ENCODE assay signal across 8 cellular contexts in the genomic region with DNA sequence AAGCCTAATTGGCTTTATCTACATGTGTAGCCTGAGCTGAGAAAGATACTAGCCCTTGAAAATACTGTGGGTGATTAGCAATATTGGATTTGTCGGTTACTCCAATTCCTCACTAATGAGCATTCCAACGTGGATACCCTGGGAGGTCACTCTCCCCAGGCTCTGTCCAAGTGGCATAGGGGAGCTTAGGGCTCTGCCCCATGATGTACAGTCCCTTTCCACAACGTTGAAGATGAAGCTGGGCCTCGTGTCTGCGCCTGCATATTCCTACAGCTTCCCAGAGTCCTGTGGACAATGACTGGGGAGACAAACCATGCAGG. TPM values are rescaled to one million over a fixed set of nuclear protein-coding genes. Genes with fewer than 3 reads are reported as not detected.
DNase-seq lines count a peak whose midpoint lies in the region; ATAC-seq and TF ChIP-seq lines count a peak whose summit lies in the region.

No MANE protein-coding gene starts in this region.

- H3K4me1 ChIP-seq in A673 (ENCODE audit: insufficient read depth, low read length, poor library complexity, severe bottlenecking), result peaks cover 13% of the 10 kb centered on the region
- H3K4me1 ChIP-seq in lung (ENCODE audit: control insufficient read depth in 2 of 2, insufficient read depth in 2 of 2, low read length in 2 of 2), result peaks cover 9 to 15% of the 10 kb centered on the region in 2 donors
- H3K4me1 ChIP-seq in testis, result peaks cover 27% of the 10 kb centered on the region

- no peak for TF ChIP-seq POLR2A in testis (IDR thresholded peaks at IDR 0.05)

- H3K27me3 ChIP-seq in A673 (replicated peaks; ENCODE audit: insufficient read depth, low read depth, low read length, poor library complexity) (no peaks in the 10 kb centered on the region), lung (ENCODE audit: control insufficient read depth, insufficient read depth) (no peaks in the 10 kb centered on the region), testis (no peaks in the 10 kb centered on the region)

- TF ChIP-seq CTCF in A673 (conservative IDR thresholded peaks at IDR 0.05; ENCODE audit: low read depth, low read length) (no peak), lung (IDR thresholded peaks at IDR 0.05; ENCODE audit: control extremely low read depth, extremely low read depth) (no peak), testis (IDR thresholded peaks at IDR 0.05) (no peak)

- WGBS in lung, 2 donors, result 25 to 35% methylated on average over 5 of the region's 5 CpGs
- 35 to 46% methylated on average over 5 of the region's 5 CpGs for WGBS in testis, 2 donors

- peaks cover 56% of the 10 kb centered on the region for H3K4me1 Mint-ChIP-seq in activated naive CD8-positive, alpha-beta T cell treated with anti-CD3 and anti-CD28 coated beads for 36 hours

- ATAC-seq in lung (ENCODE audit: insufficient read depth, low FRiP score), result no peak

- peak overlapping the region; percentile 97 for H3K27ac Mint-ChIP-seq in activated naive CD8-positive, alpha-beta T cell treated with anti-CD3 and anti-CD28 coated beads for 36 hours

- H3K9me3 Mint-ChIP-seq in activated naive CD8-positive, alpha-beta T cell treated with anti-CD3 and anti-CD28 coated beads for 36 hours, result peaks cover 4% of the 10 kb centered on the region

- H3K9me3 ChIP-seq in A673 (ENCODE audit: low read depth, low read length, poor library complexity, severe bottlenecking) (no peaks in the 10 kb centered on the region), lung (ENCODE audit: control insufficient read depth in 2 of 2, insufficient read depth in 1 of 2, low read length in 1 of 2) (no peaks in the 10 kb centered on the region), testis (no peaks in the 10 kb centered on the region)

- POLR2A ChIA-PET in A673 (lab: Charles Lee; ENCODE audit: low non-redundant PET), result no interaction called here

- CTCF ChIA-PET in A673 (lab: Charles Lee), result interaction anchor here (0.7 to 1.3 kb wide), 2 partner anchors 154 to 260 kb away, joined by 3 read pairs; no protein-coding TSS in a partner anchor

- no TSS peak for BruUV-seq in A673 (replicated peaks; lab: Mats Ljungman, UMichigan)

- H3K4me3 ChIP-seq in A673 (ENCODE audit: low read depth, low read length, poor library complexity, severe bottlenecking), result peak overlapping the region; percentile 85
- no peak overlapping the region for H3K4me3 ChIP-seq in lung
- H3K4me3 ChIP-seq in testis, result no peak overlapping the region

- H3K36me3 ChIP-seq in A673 (ENCODE audit: insufficient read depth, low read length, poor library complexity, severe bottlenecking) (peaks cover 72% of the 10 kb centered on the region), lung (ENCODE audit: control insufficient read depth in 2 of 2, insufficient read depth in 2 of 2, low read length in 2 of 2) (peaks cover 25 to 35% of the 10 kb centered on the region in 2 donors), testis (ENCODE audit: low read depth, missing control alignments) (no peaks in the 10 kb centered on the region)

- intact Hi-C loops in A673 (cut with micrococcal nuclease; ENCODE audit: unreplicated experiment), result loop anchor here (5.0 kb wide), 1 partner anchor 71 kb away; no protein-coding TSS in a partner anchor
- intact Hi-C loops in testis (cut with DNase I; ENCODE audit: low total_unique reads), result no loop called here

- peaks cover 70% of the 10 kb centered on the region for H3K27me3 Mint-ChIP-seq in activated naive CD8-positive, alpha-beta T cell treated with anti-CD3 and anti-CD28 coated beads for 36 hours

- DNase-seq in A673 (ENCODE audit: low spot score) (peak; percentile 48), HT1080 (ENCODE audit: low read depth) (peak; percentile 40), lung (ENCODE audit: low spot score) (no peak), testis (no peak), SHP77 treated with DMSO at 0.1 percent for 48 hours (lab: John Stamatoyannopoulos, UW) (no peak), inferior parietal cortex (ENCODE audit: extremely low spot score) (no peak), CD1c-positive myeloid dendritic cell (ENCODE audit: extremely low spot score) (no peak)
- DNase-seq in activated naive CD8-positive, alpha-beta T cell treated with anti-CD3 and anti-CD28 coated beads for 36 hours, result no peak

- H3K36me3 Mint-ChIP-seq in activated naive CD8-positive, alpha-beta T cell treated with anti-CD3 and anti-CD28 coated beads for 36 hours, result peaks cover 75% of the 10 kb centered on the region

- peak overlapping the region; percentile 97 for H3K4me3 Mint-ChIP-seq in activated naive CD8-positive, alpha-beta T cell treated with anti-CD3 and anti-CD28 coated beads for 36 hours

- H3K27ac ChIP-seq in A673 (ENCODE audit: low read depth, low read length, poor library complexity, severe bottlenecking), result peak overlapping the region; percentile 94
- peak overlapping the region; percentile 41 to 70 for H3K27ac ChIP-seq in lung (ENCODE audit: low read depth in 1 of 2, low read length in 1 of 2)
- peak overlapping the region in 1 of 2 donors; percentile 72 for H3K27ac ChIP-seq in testis

RNA-seq across cellular contexts. Expression of a gene that starts 2.6 kb away (rescaled TPM):
- total RNA-seq in A673 (2021) (111 and 125 TPM in 2 replicates), lung (10 to 100 TPM; 22.9 to 25.6 TPM), testis (10 to 100 TPM; 25.9 to 43.2 TPM)
- total RNA-seq in HT1080 (2014; rRNA removed; shearing (Covaris generic)), result 138 and 163 TPM in 2 replicates
- 108 and 111 TPM in 2 replicates for polyA plus RNA-seq in HT1080 (2015; cell fraction: cytosol; rRNA removed)
- 102 and 110 TPM in 2 replicates for polyA plus RNA-seq in HT1080 (2015; cell fraction: nucleus; rRNA removed)
- total RNA-seq in activated naive CD8-positive, alpha-beta T cell treated with anti-CD3 and anti-CD28 coated beads for 36 hours, result 100 to 1,000 TPM; 133 to 138 TPM
- polyA plus RNA-seq in lung (10 to 100 TPM; 32.0 to 34.3 TPM), testis (ENCODE audit: insufficient read depth, low read depth, low replicate concordance) (96.9 TPM)

RNA-seq across cellular contexts. Expression of a gene that starts 44.5 kb away (rescaled TPM):
- total RNA-seq in A673 (2021) (33.8 and 38.8 TPM in 2 replicates), lung (10 to 100 TPM; 32.1 to 40.2 TPM), testis (10 to 100 TPM; 15.5 to 22.5 TPM)
- 18.9 and 26.4 TPM in 2 replicates for total RNA-seq in HT1080 (2014; rRNA removed; shearing (Covaris generic))
- polyA plus RNA-seq in HT1080 (2015; cell fraction: cytosol; rRNA removed), result 10.3 and 12.0 TPM in 2 replicates
- polyA plus RNA-seq in HT1080 (2015; cell fraction: nucleus; rRNA removed), result 14.8 and 18.5 TPM in 2 replicates
- total RNA-seq in activated naive CD8-positive, alpha-beta T cell treated with anti-CD3 and anti-CD28 coated beads for 36 hours, result 10 to 100 TPM; 42.6 to 43.2 TPM
- polyA plus RNA-seq in lung (10 to 100 TPM; 25.4 to 28.4 TPM), testis (ENCODE audit: insufficient read depth, low read depth, low replicate concordance) (19.8 TPM)

Comparison
In these comparisons a context has a peak if more than half of its experiments do, and no peak if none do; other contexts are left out.
1. DNase-seq: peak in A673 (single experiment) and HT1080 (single experiment); none in activated naive CD8-positive, alpha-beta T cell treated with anti-CD3 and anti-CD28 coated beads for 36 hours (single experiment), lung (single experiment), testis (single experiment), SHP77 treated with DMSO at 0.1 percent for 48 hours (single experiment), inferior parietal cortex (single experiment) and CD1c-positive myeloid dendritic cell (single experiment).